9 cellular contexts compared by ENCODE assay signal in genomic region chr1:33339413-33339812, GRCh38. TPM values are rescaled to one million over a fixed set of nuclear protein-coding genes. Genes with fewer than 3 reads are reported as not detected.
A peak's percentile ranks its signal among the peaks of the same experiment; 100 is the strongest.
DNase-seq lines count a peak whose midpoint lies in the region; ATAC-seq and TF ChIP-seq lines count a peak whose summit lies in the region.
"Had no signal": no experiment of that assay in that cellular context is flagged by ENCODE, and none has a peak within 500 bp of the region (broad histone marks: within the 10 kb centered on the region; RNA-seq: fewer than 3 reads in every experiment).

No MANE protein-coding gene starts in this region.

- no peak overlapping the region for H3K4me3 ChIP-seq in mammary epithelial cell (replicated peaks in 1 of 3; ENCODE audit: insufficient read depth in 1 of 3, low read depth in 2 of 3, low read length in 3 of 3)

- intact Hi-C loops in mammary epithelial cell (cut with micrococcal nuclease) = no loop called here
- intact Hi-C loops in sciatic nerve (cut with DNase I) = no loop called here

- H3K9ac ChIP-seq in mammary epithelial cell (ENCODE audit: insufficient read depth, low read length) = peak overlapping the region; percentile 30

- no peaks in the 10 kb centered on the region for H4K20me1 ChIP-seq in mammary epithelial cell (ENCODE audit: insufficient read depth, low read length)

- ATAC-seq in sciatic nerve (peak; percentile 29), GM19395 (IDR thresholded peaks at IDR 0.05; ENCODE audit: unreplicated experiment) (no peak), GM19397 (IDR thresholded peaks at IDR 0.05; ENCODE audit: unreplicated experiment) (no peak)

- no TSS peak for BruUV-seq in mammary epithelial cell (replicated peaks; lab: Mats Ljungman, UMichigan)

- H3K36me3 ChIP-seq in mammary epithelial cell (ENCODE audit: insufficient read depth, low read length) = peaks cover 19% of the 10 kb centered on the region

- no peak overlapping the region for H2AFZ ChIP-seq in mammary epithelial cell (ENCODE audit: low read depth, low read length)

- POLR2A ChIA-PET in GM10248 (lab: Yijun Ruan, JAX) = no interaction called here

- 31% methylated on average over 2 of the region's 2 CpGs for WGBS in mammary epithelial cell (ENCODE audit: low coverage, missing lambda C conversion rate)

- CTCF ChIA-PET in mammary epithelial cell (lab: Charles Lee; ENCODE audit: low non-redundant PET) (interaction anchor here (0.7 kb wide), 1 partner anchor 26 kb away, joined by 3 read pairs; no protein-coding TSS in a partner anchor), GM10248 (lab: Yijun Ruan, JAX) (interaction anchor here (0.9 to 3.5 kb wide), 6 partner anchors 10 to 127 kb away, joined by 3 to 28 read pairs (median 6); no protein-coding TSS in a partner anchor)

- H3K27ac ChIP-seq in mammary epithelial cell (ENCODE audit: insufficient read depth, low read depth, low read length) = peak overlapping the region; percentile 63

- TF ChIP-seq CTCF in mammary epithelial cell (conservative IDR thresholded peaks at IDR 0.05 in 1 of 2, IDR thresholded peaks at IDR 0.05 in 1 of 2; ENCODE audit: extremely low read depth in 1 of 2, insufficient read depth in 1 of 2, low read depth in 1 of 2, low read length in 2 of 2) = peak in 1 of 2 donors; percentile 32
- no peak for TF ChIP-seq CTCF in GM10248 (IDR thresholded peaks at IDR 0.05; ENCODE audit: control extremely low read depth, extremely low read depth, low read depth, missing control alignments)

- H3K79me2 ChIP-seq in mammary epithelial cell (ENCODE audit: insufficient read depth, low read length) = peaks cover 100% of the 10 kb centered on the region

- in situ Hi-C loops in G401 (cut with HindIII; ENCODE audit: low sequenced_read_pairs) = no loop called here
- in situ Hi-C loops in mammary epithelial cell (cut with MboI; ENCODE audit: low sequenced_read_pairs in 2 of 2) = no loop called here

- dilution Hi-C loops in mammary epithelial cell (cut with HindIII; ENCODE audit: low sequenced_read_pairs) = no loop called here

- H3K4me1 ChIP-seq in mammary epithelial cell (ENCODE audit: insufficient read depth, low read length) = peaks cover 95% of the 10 kb centered on the region

- DNase-seq in G401 (ENCODE audit: low spot score) = peak; percentile 36
- no peak for DNase-seq in mammary epithelial cell
- DNase-seq in iris pigment epithelial cell (ENCODE audit: low read depth) = peak; percentile 53
- no peak for DNase-seq in sciatic nerve (ENCODE audit: low spot score)
- no peak for DNase-seq in activated effector memory CD4-positive, alpha-beta T cell treated with Interleukin-2 at 50 U/mL for 16 hours
- DNase-seq in GM10248 (ENCODE audit: extremely low spot score) = no peak
- DNase-seq: NCI-H2171 treated with DMSO at 0.1 percent for 48 hours had no signal

- H3K27me3 ChIP-seq in mammary epithelial cell (ENCODE audit: insufficient read depth, low read length) = no peaks in the 10 kb centered on the region

- peak overlapping the region; percentile 56 for H3K4me2 ChIP-seq in mammary epithelial cell (ENCODE audit: insufficient read depth, low read depth, low read length)

- H3K9me3 ChIP-seq in mammary epithelial cell (replicated peaks; ENCODE audit: insufficient read depth, low read length) = no peaks in the 10 kb centered on the region

RNA-seq across cellular contexts. Expression of gene A3GALT2, which starts 18.5 kb away (rescaled TPM):
- total RNA-seq in G401 (2014; rRNA removed; shearing (Covaris generic)) = not detected in 2 replicates
- total RNA-seq in mammary epithelial cell (not detected), sciatic nerve (not detected)
- polyA plus RNA-seq in mammary epithelial cell = not detected
- polyA minus RNA-seq in mammary epithelial cell = not detected

Comparison
In these comparisons a context has a peak if more than half of its experiments do, and no peak if none do; other contexts are left out.
1. DNase-seq: peak in G401 (single experiment) and iris pigment epithelial cell (single experiment); none in mammary epithelial cell (single experiment), sciatic nerve (single experiment), activated effector memory CD4-positive, alpha-beta T cell treated with Interleukin-2 at 50 U/mL for 16 hours (single experiment) and GM10248 (single experiment).